1 cellular context compared by ENCODE assay signal in the genomic region with DNA sequence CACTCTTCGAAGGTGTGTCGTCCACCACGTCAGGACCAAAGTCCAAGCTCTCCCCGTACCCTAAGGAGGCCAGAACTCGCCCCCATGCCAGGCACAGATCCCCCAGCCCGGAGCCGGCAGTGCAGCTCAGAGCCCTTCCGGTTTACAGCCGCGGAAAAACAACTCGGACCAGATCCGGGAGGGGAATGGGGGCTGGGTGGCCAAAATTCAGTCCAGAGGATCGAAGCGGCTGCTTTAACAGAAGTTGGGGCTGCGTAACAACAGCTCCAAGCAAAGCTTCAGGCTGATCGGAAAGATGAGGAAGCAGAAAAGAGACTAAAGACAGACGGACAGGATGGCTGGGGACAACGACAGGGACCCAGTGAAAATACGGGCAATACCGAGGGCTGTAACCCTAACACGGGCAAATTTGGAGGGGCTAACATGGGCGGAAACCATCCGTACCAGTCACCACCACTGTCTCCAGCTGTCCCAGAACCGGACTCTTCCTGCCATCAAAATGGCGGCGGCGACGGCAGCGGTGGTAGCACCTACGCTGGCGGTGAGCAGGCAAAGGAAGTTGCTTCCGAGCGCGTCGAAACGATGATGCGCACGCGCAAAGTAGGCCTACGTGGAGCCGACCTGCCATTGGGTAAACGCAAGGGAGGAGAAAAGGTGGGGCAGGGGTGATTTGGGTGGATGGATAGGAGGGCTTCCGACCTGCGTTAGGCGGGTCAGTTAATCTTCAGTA.
TF ChIP-seq lines count a peak whose summit lies in the region.

TSS of gene MMADHC (minus strand) at position 556 of the 730 bp plus-strand sequence. CDS start 678 bp downstream, outside the sequence.

TF ChIP-seq in HCT116, 20 proteins besides CTCF, POLR2A, EP300 and RAD21 (continued from another document):
- TF ChIP-seq ZBTB33 (IDR thresholded peaks at IDR 0.05; ENCODE audit: extremely low read depth, insufficient replicate concordance, low read length) (peak; percentile 4), SP1 (IDR thresholded peaks at IDR 0.05; ENCODE audit: low read depth) (peak; percentile 25; the same call in 1 of the 2 replicates), ELF1 (IDR thresholded peaks at IDR 0.05; ENCODE audit: borderline replicate concordance, low read depth) (peak; percentile 42), ZFX (IDR thresholded peaks at IDR 0.05) (no peak), SRF (IDR thresholded peaks at IDR 0.05; ENCODE audit: low read depth) (peak; percentile 79), EZH2 (IDR thresholded peaks at IDR 0.05) (no peak), YY1 (IDR thresholded peaks at IDR 0.05; ENCODE audit: extremely low read depth, insufficient replicate concordance, low read depth, low read length) (peak; percentile 97)
